In genomic region chr1:114757455-114758250, GRCh38 we compare ENCODE assay signal across 8 cellular contexts. TPM values are rescaled to one million over a fixed set of nuclear protein-coding genes. Genes with fewer than 3 reads are reported as not detected.
DNase-seq lines count a peak whose midpoint lies in the region; ATAC-seq, FAIRE-seq and TF ChIP-seq lines count a peak whose summit lies in the region.

Gene CSDE1 (minus strand): TSS chr1:114757984. CDS start chr1:114739890, 18,094 bp downstream.

- intact Hi-C loops in activated CD4-positive, alpha-beta T cell treated with anti-CD3 and anti-CD28 coated beads for 36 hours (cut with DNase I, micrococcal nuclease) = loop anchor here (1.0 to 5.0 kb wide), 16 partner anchors 17 to 1800 kb away; partner anchors contain the start of genes BCAS2 (in 2 of the 2), NRAS (in 2 of the 2), SIKE1 (in 2 of the 2) and TRIM33 (in 2 of the 2)

- H3K4me3 ChIP-seq in BJ (ENCODE audit: low read depth, low read length) (peak within 1 kb of the TSS; percentile 87), choroid plexus epithelial cell (ENCODE audit: low read depth, low read length) (peak within 1 kb of the TSS; percentile 100), kidney epithelial cell (ENCODE audit: low read depth, low read length) (peak within 1 kb of the TSS; percentile 100)

- FAIRE-seq in GM19239 (lab: Jason Lieb, UNC) = peak; percentile 93

- H3K36me3 Mint-ChIP-seq in activated CD4-positive, alpha-beta T cell treated with anti-CD3 and anti-CD28 coated beads for 36 hours (ENCODE audit: low read depth) = peaks cover 33% of the 10 kb centered on the region

- peaks cover 53% of the 10 kb centered on the region for H3K4me1 Mint-ChIP-seq in activated CD4-positive, alpha-beta T cell treated with anti-CD3 and anti-CD28 coated beads for 36 hours

- H3K27me3 ChIP-seq in BJ (ENCODE audit: control insufficient read depth, insufficient read depth, low read length) (no peaks in the 10 kb centered on the region), kidney epithelial cell (ENCODE audit: control insufficient read depth, insufficient read depth, low read length) (no peaks in the 10 kb centered on the region)

- peak; percentile 57 for TF ChIP-seq CTCF in BJ (IDR thresholded peaks at IDR 0.05; ENCODE audit: insufficient read depth, low read depth, low read length)
- TF ChIP-seq CTCF in choroid plexus epithelial cell (conservative IDR thresholded peaks at IDR 0.05; ENCODE audit: low read depth, low read length) = peak; percentile 60
- peak; percentile 64 for TF ChIP-seq CTCF in kidney epithelial cell (IDR thresholded peaks at IDR 0.05; ENCODE audit: insufficient read depth, low read length, poor library complexity, severe bottlenecking)

- ATAC-seq in HG03457 (IDR thresholded peaks at IDR 0.05; ENCODE audit: unreplicated experiment) = peak; percentile 73
- peak; percentile 87 for ATAC-seq in activated CD4-positive, alpha-beta T cell treated with anti-CD3 and anti-CD28 coated beads for 36 hours

- DNase-seq in BJ (ENCODE audit: low read depth) (peak; percentile 87), GM19239 (ENCODE audit: insufficient read length, low spot score) (peak; percentile 69), NCI-H524 (lab: John Stamatoyannopoulos, UW) (peak; percentile 94 to 98), choroid plexus epithelial cell (ENCODE audit: low read depth) (peak; percentile 99), kidney epithelial cell (ENCODE audit: low read depth) (peak; percentile 89)
- DNase-seq in activated CD4-positive, alpha-beta T cell treated with anti-CD3 and anti-CD28 coated beads for 36 hours = peak; percentile 98
- peak; percentile 92 to 94 for DNase-seq in stimulated activated CD4-positive, alpha-beta T cell treated with anti-CD3 and anti-CD28 coated beads, Interleukin-15, amount 100 ng/mL, for 48 hours (ENCODE audit: low read depth in 2 of 2)

- POLR2A ChIA-PET in BJ (lab: Charles Lee) = no interaction called here
- POLR2A ChIA-PET in activated CD4-positive, alpha-beta T cell treated with anti-CD3 and anti-CD28 coated beads for 36 hours (lab: Charles Lee) = interaction anchor here (0.6 to 1.5 kb wide), 5 partner anchors 11 to 247 kb away, joined by 3 to 4 read pairs (median 4); partner anchors contain the start of gene TRIM33

- H3K27me3 Mint-ChIP-seq in activated CD4-positive, alpha-beta T cell treated with anti-CD3 and anti-CD28 coated beads for 36 hours = no peaks in the 10 kb centered on the region

- H3K9me3 Mint-ChIP-seq in activated CD4-positive, alpha-beta T cell treated with anti-CD3 and anti-CD28 coated beads for 36 hours (ENCODE audit: low read depth) = peaks cover 3% of the 10 kb centered on the region

- H3K36me3 ChIP-seq in BJ (ENCODE audit: control insufficient read depth, insufficient read depth, low read length) (no peaks in the 10 kb centered on the region), kidney epithelial cell (ENCODE audit: control insufficient read depth, insufficient read depth, low read length) (no peaks in the 10 kb centered on the region)

- H3K27ac Mint-ChIP-seq in activated CD4-positive, alpha-beta T cell treated with anti-CD3 and anti-CD28 coated beads for 36 hours = peak within 1 kb of the TSS; percentile 99

- CTCF ChIA-PET in BJ (lab: Yijun Ruan, JAX) = interaction anchor here (0.8 kb wide), 1 partner anchor 408 kb away, joined by 3 read pairs; no protein-coding TSS in a partner anchor
- CTCF ChIA-PET in activated CD4-positive, alpha-beta T cell treated with anti-CD3 and anti-CD28 coated beads for 36 hours (lab: Charles Lee) = interaction anchor here (0.5 to 1.0 kb wide), 4 partner anchors 11 to 1218 kb away, joined by 3 to 4 read pairs (median 4); no protein-coding TSS in a partner anchor

- peak within 1 kb of the TSS; percentile 99 for H3K4me3 Mint-ChIP-seq in activated CD4-positive, alpha-beta T cell treated with anti-CD3 and anti-CD28 coated beads for 36 hours

RNA-seq across cellular contexts. Expression of gene CSDE1, which starts in this region (rescaled TPM):
- 188 and 286 TPM in 2 replicates for polyA plus RNA-seq in BJ (2011; rRNA removed)
- polyA minus RNA-seq in BJ (2011; rRNA and poly(A)+ RNA removed) = 224 and 243 TPM in 2 replicates
- total RNA-seq in activated CD4-positive, alpha-beta T cell treated with anti-CD3 and anti-CD28 coated beads for 36 hours = 100 to 1,000 TPM; 458 to 553 TPM
- 654 and 1,426 TPM in 2 replicates for total RNA-seq in kidney epithelial cell

Comparison
In these comparisons a context has a peak if more than half of its experiments do, and no peak if none do; other contexts are left out.
1. Peak in every context shown above with its lines: DNase-seq, ATAC-seq and H3K4me3 ChIP-seq.